ENCODE assay signal across 18 cellular contexts in genomic region chr5:24791326-24791725, GRCh38.
DNase-seq lines count a peak whose midpoint lies in the region; ATAC-seq and TF ChIP-seq lines count a peak whose summit lies in the region.
"Had no signal": no experiment of that assay in that cellular context is flagged by ENCODE, and none has a peak within 500 bp of the region (broad histone marks: within the 10 kb centered on the region; RNA-seq: fewer than 3 reads in every experiment).

No MANE protein-coding gene starts in this region.

- no peaks in the 10 kb centered on the region for H3K79me1 ChIP-seq in H9 (ENCODE audit: insufficient read depth, low read depth, low read length, poor library complexity, severe bottlenecking)
- H3K79me1 ChIP-seq in mesendoderm (ENCODE audit: low read length), result no peaks in the 10 kb centered on the region

- no peak overlapping the region for H3K4me3 Mint-ChIP-seq in H9
- H3K4me3 Mint-ChIP-seq: B cell; CD4-positive, alpha-beta T cell; CD8-positive, alpha-beta T cell had no signal

- H3K27ac ChIP-seq in SK-N-SH (ENCODE audit: low read depth in 2 of 2, low read length in 1 of 2), result peak overlapping the region; percentile 85 to 91; a peak in 1 of 4 replicates
- no peak overlapping the region for H3K27ac ChIP-seq in H9 (ENCODE audit: insufficient read length, low read depth, low read length)
- H3K27ac ChIP-seq in mesendoderm (ENCODE audit: low read depth, low read length), result no peak overlapping the region
- H3K27ac ChIP-seq: 22Rv1; A549; BLaER1 treated with 17β-estradiol and CSF1 and Interleukin-3, amounts not matched to agents 10 nM and 100 nM; C4-2B had no signal

- H3K18ac ChIP-seq in H9 (ENCODE audit: insufficient read length, low read depth, low read length), result no peak overlapping the region
- no peak overlapping the region for H3K18ac ChIP-seq in mesendoderm (ENCODE audit: low read length)

- no peaks in the 10 kb centered on the region for H3K27me3 Mint-ChIP-seq in H9 (ENCODE audit: low read depth)
- H3K27me3 Mint-ChIP-seq: B cell; CD4-positive, alpha-beta T cell had no signal

- H2BK5ac ChIP-seq in H9 (ENCODE audit: insufficient read length, low read length) (no peak overlapping the region), mesendoderm (ENCODE audit: low read length) (no peak overlapping the region)

- no peak for TF ChIP-seq EP300 in SK-N-SH (IDR thresholded peaks at IDR 0.05; ENCODE audit: borderline replicate concordance in 1 of 2, low read depth in 1 of 2, low read length in 1 of 2)

- H3K36me3 ChIP-seq in SK-N-SH (replicated peaks in 1 of 2; ENCODE audit: control insufficient read depth in 1 of 2, insufficient read depth in 2 of 2, low read length in 1 of 2) (peaks cover 0 to 5% of the 10 kb centered on the region in 2 experiments), mesendoderm (ENCODE audit: control insufficient read depth, insufficient read depth, low read length) (no peaks in the 10 kb centered on the region), H7 (replicated peaks; ENCODE audit: control insufficient read depth, insufficient read depth, low read length) (no peaks in the 10 kb centered on the region)
- H3K36me3 ChIP-seq: BLaER1 treated with 17β-estradiol and CSF1 and Interleukin-3, amounts not matched to agents 10 nM and 100 nM had no signal

- peaks cover 42% of the 10 kb centered on the region for H3F3A ChIP-seq in SK-N-SH (replicated peaks; ENCODE audit: insufficient read depth)

- no peaks in the 10 kb centered on the region for H3K36me3 Mint-ChIP-seq in H9 (ENCODE audit: insufficient read depth in 1 of 3, low read depth in 3 of 3)
- H3K36me3 Mint-ChIP-seq: CD8-positive, alpha-beta T cell had no signal

- no peak overlapping the region for H2AK5ac ChIP-seq in H9 (ENCODE audit: insufficient read length, low read length)
- H2AK5ac ChIP-seq in mesendoderm (ENCODE audit: low read length), result no peak overlapping the region

- 70% methylated on average over 4 of the region's 4 CpGs for WGBS in SK-N-SH (ENCODE audit: low lambda C conversion rate)
- no CpG with 5 or more reads among the region's 4 CpGs for WGBS in H9 (ENCODE audit: extremely low coverage, insufficient read length, low lambda C conversion rate)
- no CpG with 5 or more reads among the region's 4 CpGs for WGBS in mesendoderm (ENCODE audit: extremely low coverage, insufficient coverage, low lambda C conversion rate)

- H3K27ac Mint-ChIP-seq in H9, result peak overlapping the region in 2 of 3 experiments; percentile 82 to 87; a peak in 4 of 7 replicates
- H3K27ac Mint-ChIP-seq: B cell; CD4-positive, alpha-beta T cell; CD8-positive, alpha-beta T cell had no signal

- H3K27me3 ChIP-seq in SK-N-SH (ENCODE audit: insufficient read depth), result no peaks in the 10 kb centered on the region
- H3K27me3 ChIP-seq in H9 (ENCODE audit: insufficient read depth, low read length), result no peaks in the 10 kb centered on the region
- no peaks in the 10 kb centered on the region for H3K27me3 ChIP-seq in mesendoderm (ENCODE audit: insufficient read depth, low read length, poor library complexity)
- H3K27me3 ChIP-seq in H7 (ENCODE audit: control insufficient read depth, insufficient read depth, low read length), result no peaks in the 10 kb centered on the region
- H3K27me3 ChIP-seq: BLaER1 treated with 17β-estradiol and CSF1 and Interleukin-3, amounts not matched to agents 10 nM and 100 nM had no signal

- TF ChIP-seq CTCF in SK-N-SH (IDR thresholded peaks at IDR 0.05) (no peak), H9 (conservative IDR thresholded peaks at IDR 0.05) (no peak)

- H3K14ac ChIP-seq in H9 (ENCODE audit: insufficient read depth, low read length), result no peak overlapping the region

- no peak for ATAC-seq in SK-N-SH treated with all-trans-retinoic acid at 6 μM for 48 hours
- ATAC-seq: A549; CD8-positive, alpha-beta T cell had no signal

- H3K23me2 ChIP-seq in H9 (ENCODE audit: insufficient read length, low read depth, low read length, poor library complexity, severe bottlenecking), result no peaks in the 10 kb centered on the region

- H3K4me1 ChIP-seq in SK-N-SH (ENCODE audit: control insufficient read depth in 1 of 2, insufficient read depth in 2 of 2, low read depth in 1 of 2, low read length in 1 of 2) (peaks cover 0 to 20% of the 10 kb centered on the region in 2 experiments; a peak in 3 of 4 replicates), H9 (ENCODE audit: insufficient read depth, low read length) (no peaks in the 10 kb centered on the region), mesendoderm (ENCODE audit: control insufficient read depth, low read depth, low read length) (no peaks in the 10 kb centered on the region)
- H3K4me1 ChIP-seq: A549, Caco-2 had no signal

- H4K20me1 ChIP-seq in SK-N-SH (ENCODE audit: insufficient read depth) (no peaks in the 10 kb centered on the region), H9 (ENCODE audit: control insufficient read depth, insufficient read depth, insufficient read length) (no peaks in the 10 kb centered on the region)
- H4K20me1 ChIP-seq: BLaER1 treated with 17β-estradiol and CSF1 and Interleukin-3, amounts not matched to agents 10 nM and 100 nM had no signal

- TF ChIP-seq RAD21 in SK-N-SH (IDR thresholded peaks at IDR 0.05; ENCODE audit: low read length), result no peak

- H3K4me3 ChIP-seq in SK-N-SH (ENCODE audit: low read depth in 2 of 2, low read length in 1 of 2), result no peak overlapping the region
- no peak overlapping the region for H3K4me3 ChIP-seq in mesendoderm (ENCODE audit: low read length)
- H3K4me3 ChIP-seq in H7 (ENCODE audit: insufficient read depth, low read depth, low read length), result no peak overlapping the region
- H3K4me3 ChIP-seq: A549; BLaER1 treated with 17β-estradiol and CSF1 and Interleukin-3, amounts not matched to agents 10 nM and 100 nM had no signal

- no peak overlapping the region for H2BK15ac ChIP-seq in H9 (ENCODE audit: low read depth, low read length)
- no peak overlapping the region for H2BK15ac ChIP-seq in mesendoderm (replicated peaks; ENCODE audit: low read depth)

- POLR2A ChIA-PET in SK-N-SH (lab: Yijun Ruan, JAX), result no interaction called here

- H3K4ac ChIP-seq in H9 (ENCODE audit: low read depth, low read length) (no peak overlapping the region), mesendoderm (ENCODE audit: low read depth, low read length) (no peak overlapping the region)

- H2AFZ ChIP-seq in SK-N-SH (ENCODE audit: low read depth) (peak overlapping the region; percentile 56; the same call in 1 of the 2 replicates), H9 (ENCODE audit: low read length) (no peak overlapping the region)

- peaks cover 2 to 3% of the 10 kb centered on the region in 2 experiments; a peak in 3 of 4 replicates for H3K4me1 Mint-ChIP-seq in H9
- H3K4me1 Mint-ChIP-seq: B cell had no signal

- H3K4me2 ChIP-seq in SK-N-SH, result no peak overlapping the region
- H3K4me2 ChIP-seq in H9 (ENCODE audit: insufficient read depth, insufficient read length, low read length), result no peak overlapping the region
- no peak overlapping the region for H3K4me2 ChIP-seq in mesendoderm (ENCODE audit: low read length)
- H3K4me2 ChIP-seq: A549; BLaER1 treated with 17β-estradiol and CSF1 and Interleukin-3, amounts not matched to agents 10 nM and 100 nM had no signal

- no peaks in the 10 kb centered on the region for H3K9me3 Mint-ChIP-seq in H9

- DNase-seq in SK-N-SH (no peak), H9 (no peak), mesendoderm (peak; percentile 76), H7 (no peak), NCI-H2171 (lab: John Stamatoyannopoulos, UW) (no peak)
- DNase-seq: AML-193; Caco-2; Calu3; CD4-positive, alpha-beta T cell; CD8-positive, alpha-beta T cell; DMS79 treated with DMSO at 0.1 percent for 48 hours; GF-D8 had no signal

- H3K23ac ChIP-seq in H9 (ENCODE audit: insufficient read length, low read depth, low read length) (no peak overlapping the region), mesendoderm (ENCODE audit: low read length) (no peak overlapping the region)

- H3K9me2 ChIP-seq in SK-N-SH, result no peaks in the 10 kb centered on the region

- H3K56ac ChIP-seq in H9 (ENCODE audit: insufficient read length, low read depth, low read length), result no peak overlapping the region
- no peak overlapping the region for H3K56ac ChIP-seq in mesendoderm (ENCODE audit: low read length)

- H3K9me3 ChIP-seq in SK-N-SH, result no peaks in the 10 kb centered on the region
- no peaks in the 10 kb centered on the region for H3K9me3 ChIP-seq in H9 (ENCODE audit: control insufficient read depth, low read depth, low read length)
- H3K9me3 ChIP-seq: A549; BLaER1 treated with 17β-estradiol and CSF1 and Interleukin-3, amounts not matched to agents 10 nM and 100 nM; Caco-2 had no signal

- H4K91ac ChIP-seq in H9 (ENCODE audit: insufficient read length, low read depth, low read length), result no peak overlapping the region

- H2BK20ac ChIP-seq in H9 (ENCODE audit: low read depth, low read length, poor library complexity, severe bottlenecking), result no peak overlapping the region

- H4K5ac ChIP-seq in H9 (ENCODE audit: insufficient read length, low read depth, low read length) (no peak overlapping the region), mesendoderm (ENCODE audit: low read length) (no peak overlapping the region)

- H4K8ac ChIP-seq in H9 (replicated peaks; ENCODE audit: insufficient read length, low read depth, low read length) (no peak overlapping the region), mesendoderm (ENCODE audit: low read depth, low read length) (no peak overlapping the region)

- CTCF ChIA-PET in SK-N-SH (lab: Yijun Ruan, JAX), result no interaction called here

- no peak overlapping the region for H2BK12ac ChIP-seq in H9 (ENCODE audit: insufficient read length, low read depth, low read length)

- H3K9ac ChIP-seq in SK-N-SH, result no peak overlapping the region
- H3K9ac ChIP-seq in H9 (ENCODE audit: extremely low read depth, insufficient read length, low read length), result no peak overlapping the region
- H3K9ac ChIP-seq in mesendoderm (ENCODE audit: low read length), result no peak overlapping the region
- H3K9ac ChIP-seq: BLaER1 treated with 17β-estradiol and CSF1 and Interleukin-3, amounts not matched to agents 10 nM and 100 nM had no signal

- H3T11ph ChIP-seq in H9 (ENCODE audit: low read length), result no peak overlapping the region

- H2BK120ac ChIP-seq in H9 (ENCODE audit: low read depth, low read length, poor library complexity, severe bottlenecking) (no peak overlapping the region), mesendoderm (ENCODE audit: low read depth, low read length) (no peak overlapping the region)

- no peaks in the 10 kb centered on the region for H3K79me2 ChIP-seq in SK-N-SH (ENCODE audit: insufficient read depth)
- no peaks in the 10 kb centered on the region for H3K79me2 ChIP-seq in H9 (ENCODE audit: insufficient read depth, low read length)
- H3K79me2 ChIP-seq in mesendoderm (ENCODE audit: control insufficient read depth, insufficient read depth, low read length), result no peaks in the 10 kb centered on the region

TF ChIP-seq in SK-N-SH, 30 proteins besides CTCF, POLR2A, EP300 and RAD21 (continues in another document):
- no peak for TF ChIP-seq MXI1 (IDR thresholded peaks at IDR 0.05; ENCODE audit: low read depth, low read length)
- TF ChIP-seq SMC3 (IDR thresholded peaks at IDR 0.05; ENCODE audit: low read depth, low read length), result no peak

TF ChIP-seq in SK-N-SH treated with all-trans-retinoic acid at 6 μM for 48 hours, 23 proteins besides CTCF, POLR2A, EP300 and RAD21 (continues in another document):
- TF ChIP-seq ZNF565 (CRISPR knock-in tag; conservative IDR thresholded peaks at IDR 0.05; ENCODE audit: low read depth), result no peak

Comparison
In these comparisons a context has a peak if more than half of its experiments do, and no peak if none do; other contexts are left out.
1. H3K27ac ChIP-seq: peak in SK-N-SH (2 of 2); none in H9 (single experiment) and mesendoderm (single experiment).